11 cellular contexts compared by ENCODE assay signal in the genomic region with DNA sequence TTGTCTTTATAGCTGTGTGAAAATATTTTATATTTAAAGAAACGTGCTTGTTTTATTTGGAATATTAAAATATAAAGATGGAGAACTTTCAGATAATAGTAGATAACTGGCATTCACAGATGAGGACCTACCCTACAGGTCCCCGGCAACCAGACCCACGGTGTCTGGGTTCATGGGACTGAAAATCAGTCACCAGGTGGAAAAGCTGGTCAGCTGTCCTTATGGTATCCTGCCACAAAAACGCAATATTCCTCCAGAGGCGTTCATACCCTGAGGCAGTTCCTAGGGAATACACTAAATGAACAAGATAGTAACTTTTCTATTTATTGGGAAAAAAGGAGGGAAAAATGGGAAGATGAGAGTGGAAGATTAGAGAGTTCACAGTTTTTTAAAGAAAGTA. TPM values are rescaled to one million over a fixed set of nuclear protein-coding genes. Genes with fewer than 3 reads are reported as not detected.
DNase-seq lines count a peak whose midpoint lies in the region; ATAC-seq and TF ChIP-seq lines count a peak whose summit lies in the region.
"Had no signal": no experiment of that assay in that cellular context is flagged by ENCODE, and none has a peak within 500 bp of the region (broad histone marks: within the 10 kb centered on the region; RNA-seq: fewer than 3 reads in every experiment).

No MANE protein-coding gene starts in this region.

- no peaks in the 10 kb centered on the region for H3K9me3 ChIP-seq in HEK293 (ENCODE audit: control insufficient read depth, insufficient read depth, low read depth, low read length)
- H3K9me3 ChIP-seq: pancreas had no signal

- H3K4me3 ChIP-seq in HEK293 (ENCODE audit: low read depth, low read length), result no peak overlapping the region

- DNase-seq in Calu3 (no peak), naive B cell (no peak), cerebellum (ENCODE audit: low spot score) (no peak)
- no peak for DNase-seq in activated CD4-positive, alpha-beta memory T cell treated with anti-CD3 and anti-CD28 coated beads, Interleukin-2, amount 10 ng/mL, durations not matched to agents 7 days and 5 days
- DNase-seq: NCI-H1105, NCI-H82, pancreas had no signal

- POLR2A ChIA-PET in HEK293 (lab: Yijun Ruan, JAX), result no interaction called here
- POLR2A ChIA-PET in activated CD4-positive, alpha-beta memory T cell treated with anti-CD3 and anti-CD28 coated beads, Interleukin-2, amount 10 ng/mL, durations not matched to agents 7 days and 5 days (lab: Charles Lee), result interaction anchor here (0.6 to 2.7 kb wide), 6 partner anchors 10 to 680 kb away, joined by 3 to 18 read pairs (median 4); a partner anchor contains a TSS

- BruUV-seq in Calu3 (replicated peaks; lab: Mats Ljungman, UMichigan), result no TSS peak

- CTCF ChIA-PET in Calu3 (lab: Charles Lee) (interaction anchor here (1.4 kb wide), 1 partner anchor 96 kb away, joined by 3 read pairs; no protein-coding TSS in a partner anchor), HEK293 (lab: Yijun Ruan, JAX) (interaction anchor here (0.6 to 2.1 kb wide), 13 partner anchors 23 to 793 kb away, joined by 3 to 10 read pairs (median 3); a partner anchor contains a TSS)
- CTCF ChIA-PET in activated CD4-positive, alpha-beta memory T cell treated with anti-CD3 and anti-CD28 coated beads, Interleukin-2, amount 10 ng/mL, durations not matched to agents 7 days and 5 days (lab: Charles Lee), result interaction anchor here (0.6 to 4.5 kb wide), 15 partner anchors 11 to 736 kb away, joined by 3 to 35 read pairs (median 4); a partner anchor contains a TSS

- H3K36me3 Mint-ChIP-seq in Calu3 (ENCODE audit: insufficient read depth, unreplicated experiment) (no peaks in the 10 kb centered on the region), naive B cell (peaks cover 0 to 1% of the 10 kb centered on the region in 2 donors)
- H3K36me3 Mint-ChIP-seq in activated CD4-positive, alpha-beta memory T cell treated with anti-CD3 and anti-CD28 coated beads, Interleukin-2, amount 10 ng/mL, durations not matched to agents 7 days and 5 days (ENCODE audit: low read depth), result peaks cover 7% of the 10 kb centered on the region

- H3K27ac Mint-ChIP-seq in Calu3 (ENCODE audit: unreplicated experiment), result peak overlapping the region; percentile 17
- peak overlapping the region; percentile 85 for H3K27ac Mint-ChIP-seq in activated CD4-positive, alpha-beta memory T cell treated with anti-CD3 and anti-CD28 coated beads, Interleukin-2, amount 10 ng/mL, durations not matched to agents 7 days and 5 days
- peak overlapping the region in 5 of 6 donors; percentile 87 to 97 (median 92) for H3K27ac Mint-ChIP-seq in naive B cell

- no peaks in the 10 kb centered on the region for H3K27me3 Mint-ChIP-seq in Calu3 (ENCODE audit: unreplicated experiment)
- H3K27me3 Mint-ChIP-seq in activated CD4-positive, alpha-beta memory T cell treated with anti-CD3 and anti-CD28 coated beads, Interleukin-2, amount 10 ng/mL, durations not matched to agents 7 days and 5 days, result no peaks in the 10 kb centered on the region
- H3K27me3 Mint-ChIP-seq in naive B cell, result no peaks in the 10 kb centered on the region

- peaks cover 27% of the 10 kb centered on the region for H3K4me1 Mint-ChIP-seq in Calu3 (ENCODE audit: low read depth, unreplicated experiment)
- peaks cover 37% of the 10 kb centered on the region for H3K4me1 Mint-ChIP-seq in activated CD4-positive, alpha-beta memory T cell treated with anti-CD3 and anti-CD28 coated beads, Interleukin-2, amount 10 ng/mL, durations not matched to agents 7 days and 5 days
- H3K4me1 Mint-ChIP-seq in naive B cell, result peaks cover 23 to 64% (median 31%) of the 10 kb centered on the region in 3 donors

- no peaks in the 10 kb centered on the region for H3K9me3 Mint-ChIP-seq in Calu3 (ENCODE audit: low read depth, unreplicated experiment)
- peaks cover 4% of the 10 kb centered on the region for H3K9me3 Mint-ChIP-seq in activated CD4-positive, alpha-beta memory T cell treated with anti-CD3 and anti-CD28 coated beads, Interleukin-2, amount 10 ng/mL, durations not matched to agents 7 days and 5 days
- H3K9me3 Mint-ChIP-seq in naive B cell, result peaks cover 0 to 4% (median under 1%) of the 10 kb centered on the region in 7 donors

- ATAC-seq in naive B cell (ENCODE audit: low read depth in 2 of 2), result no peak
- no peak for ATAC-seq in GM18505 (IDR thresholded peaks at IDR 0.05; ENCODE audit: unreplicated experiment)
- no peak for ATAC-seq in GM19463 (IDR thresholded peaks at IDR 0.05; ENCODE audit: unreplicated experiment)
- ATAC-seq: SK-N-SH treated with all-trans-retinoic acid at 6 μM for 48 hours had no signal

- no peaks in the 10 kb centered on the region for H3K36me3 ChIP-seq in HEK293 (ENCODE audit: control insufficient read depth in 2 of 2, insufficient read depth in 1 of 2, low read length in 2 of 2)
- H3K36me3 ChIP-seq: pancreas had no signal

- TF ChIP-seq POLR2A in GM18505 (IDR thresholded peaks at IDR 0.05; ENCODE audit: borderline replicate concordance, extremely low read depth, insufficient read depth, insufficient read length), result no peak

- H3K4me1 ChIP-seq in HEK293 (ENCODE audit: control insufficient read depth, insufficient read depth, low read length), result no peaks in the 10 kb centered on the region

- no peak for TF ChIP-seq CTCF in Calu3 (IDR thresholded peaks at IDR 0.05; ENCODE audit: unreplicated experiment)
- no peak for TF ChIP-seq CTCF in HEK293 (tag by site-specific recombination; IDR thresholded peaks at IDR 0.05)

- no peak overlapping the region for H3K27ac ChIP-seq in HEK293 (ENCODE audit: extremely low read depth, low read depth, low read length)

- no peak overlapping the region for H3K4me3 Mint-ChIP-seq in Calu3 (ENCODE audit: low read depth, unreplicated experiment)
- H3K4me3 Mint-ChIP-seq in activated CD4-positive, alpha-beta memory T cell treated with anti-CD3 and anti-CD28 coated beads, Interleukin-2, amount 10 ng/mL, durations not matched to agents 7 days and 5 days, result peak overlapping the region; percentile 77
- peak overlapping the region; percentile 83 to 97 (median 90) for H3K4me3 Mint-ChIP-seq in naive B cell

- intact Hi-C loops in Calu3 (cut with micrococcal nuclease; ENCODE audit: unreplicated experiment), result loop anchor here (10.0 kb wide), 1 partner anchor 791 kb away; no protein-coding TSS in a partner anchor

TF ChIP-seq in HEK293, 187 proteins besides CTCF, POLR2A, EP300 and RAD21:
- TF ChIP-seq, protein P1, sequence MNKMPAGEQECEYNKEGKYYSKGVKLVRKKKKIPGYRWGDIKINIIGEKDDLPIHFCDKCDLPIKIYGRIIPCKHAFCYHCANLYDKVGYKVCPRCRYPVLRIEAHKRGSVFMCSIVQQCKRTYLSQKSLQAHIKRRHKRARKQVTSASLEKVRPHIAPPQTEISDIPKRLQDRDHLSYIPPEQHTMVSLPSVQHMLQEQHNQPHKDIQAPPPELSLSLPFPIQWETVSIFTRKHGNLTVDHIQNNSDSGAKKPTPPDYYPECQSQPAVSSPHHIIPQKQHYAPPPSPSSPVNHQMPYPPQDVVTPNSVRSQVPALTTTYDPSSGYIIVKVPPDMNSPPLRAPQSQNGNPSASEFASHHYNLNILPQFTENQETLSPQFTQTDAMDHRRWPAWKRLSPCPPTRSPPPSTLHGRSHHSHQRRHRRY (tag by site-specific recombination; IDR thresholded peaks at IDR 0.05), result no peak
- peak; percentile 57 for TF ChIP-seq PRDM1 (tag by site-specific recombination; IDR thresholded peaks at IDR 0.05)

RNA-seq across cellular contexts. Expression of a gene that starts 1.2 kb away (rescaled TPM):
- 0.68 and 0.73 TPM in 2 replicates for total RNA-seq in Calu3 (2022)
- total RNA-seq in activated CD4-positive, alpha-beta memory T cell treated with anti-CD3 and anti-CD28 coated beads, Interleukin-2, amount 10 ng/mL, durations not matched to agents 7 days and 5 days, result 1 to 10 TPM; 3.9 to 5.4 TPM
- polyA plus RNA-seq in naive B cell (ENCODE audit: low read depth in 6 of 6), result 1 to 10 TPM; 4.0 to 7.9 (median 6.2) TPM
- total RNA-seq in cerebellum, result 3.0 TPM

RNA-seq across cellular contexts. Expression of a gene that starts 12.1 kb away (rescaled TPM):
- total RNA-seq in Calu3 (2022) (18.5 and 22.1 TPM in 2 replicates), cerebellum (12.0 TPM)
- under 1 TPM; 0.18 to 0.33 TPM for total RNA-seq in activated CD4-positive, alpha-beta memory T cell treated with anti-CD3 and anti-CD28 coated beads, Interleukin-2, amount 10 ng/mL, durations not matched to agents 7 days and 5 days
- polyA plus RNA-seq in naive B cell (ENCODE audit: low read depth in 6 of 6), result under 1 TPM in 2 of 6 donors, not detected in 4; 0.16 to 0.43 TPM

RNA-seq across cellular contexts. Expression of a gene that starts 50.9 kb away (rescaled TPM):
- total RNA-seq in Calu3 (2022) (1.1 and 1.3 TPM in 2 replicates), cerebellum (3.8 TPM)
- 10 to 100 TPM; 11.7 to 12.0 TPM for total RNA-seq in activated CD4-positive, alpha-beta memory T cell treated with anti-CD3 and anti-CD28 coated beads, Interleukin-2, amount 10 ng/mL, durations not matched to agents 7 days and 5 days
- polyA plus RNA-seq in naive B cell (ENCODE audit: low read depth in 6 of 6), result 10 to 100 TPM; 30.2 to 53.9 (median 35.7) TPM

Comparison
In these comparisons a context has a peak if more than half of its experiments do, and no peak if none do; other contexts are left out.
1. H3K27ac Mint-ChIP-seq: peak in every context shown above with its lines; median percentile 92 in naive B cell; 85 in activated CD4-positive, alpha-beta memory T cell treated with anti-CD3 and anti-CD28 coated beads, Interleukin-2, amount 10 ng/mL, durations not matched to agents 7 days and 5 days; 17 in Calu3.